8 cellular contexts compared by ENCODE assay signal in the genomic region with DNA sequence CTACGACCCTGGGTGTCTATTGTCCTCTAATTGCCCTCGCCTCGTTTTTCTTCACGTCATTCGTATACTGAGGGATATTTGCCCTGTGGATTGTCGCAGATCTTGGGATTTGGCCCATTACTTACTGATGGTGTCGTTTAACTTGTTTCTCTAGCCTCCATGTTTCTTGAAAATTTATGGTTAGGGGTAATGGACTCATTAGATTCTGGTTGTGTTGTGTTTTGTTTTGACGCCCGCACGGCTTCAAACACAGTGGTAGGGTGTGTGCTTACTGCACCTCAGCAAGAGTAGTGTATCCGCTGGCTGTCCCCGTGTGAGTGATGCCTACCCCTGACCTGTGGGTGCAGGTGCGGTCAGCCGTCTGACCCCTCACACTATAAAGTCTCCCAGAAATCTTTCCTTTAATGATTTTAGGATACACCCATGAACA. TPM values are rescaled to one million over a fixed set of nuclear protein-coding genes. Genes with fewer than 3 reads are reported as not detected.
A peak's percentile ranks its signal among the peaks of the same experiment; 100 is the strongest.
DNase-seq lines count a peak whose midpoint lies in the region; ATAC-seq and TF ChIP-seq lines count a peak whose summit lies in the region.

No MANE protein-coding gene starts in this region.

- CTCF ChIA-PET in RWPE1 (lab: Yijun Ruan, JAX): no interaction called here

- 7% methylated on average over 14 of the region's 14 CpGs for WGBS in urinary bladder

- TF ChIP-seq CTCF in RWPE1 (conservative IDR thresholded peaks at IDR 0.05; ENCODE audit: low read depth): no peak
- no peak for TF ChIP-seq CTCF in coronary artery (IDR thresholded peaks at IDR 0.05)

- no peaks in the 10 kb centered on the region for H3K36me3 ChIP-seq in urinary bladder (ENCODE audit: insufficient read depth)

- H3K27me3 ChIP-seq in mononuclear cell (ENCODE audit: insufficient read depth, low read length): peaks cover 12% of the 10 kb centered on the region

- H3K4me1 ChIP-seq in mononuclear cell (ENCODE audit: insufficient read depth, low read length) (peaks cover 44% of the 10 kb centered on the region), urinary bladder (ENCODE audit: insufficient read depth) (no peaks in the 10 kb centered on the region)

- H3K9me3 ChIP-seq in mononuclear cell (ENCODE audit: low read depth, low read length): no peaks in the 10 kb centered on the region

- DNase-seq in NCI-H524 (lab: John Stamatoyannopoulos, UW): peak; percentile 46 to 64
- no peak for DNase-seq in NCI-H524 treated with DMSO at 0.1 percent for 48 hours (lab: John Stamatoyannopoulos, UW)
- no peak for DNase-seq in RWPE1 (ENCODE audit: low spot score)
- DNase-seq in coronary artery (ENCODE audit: low spot score): no peak

- peak overlapping the region; percentile 84 for H3K4me3 ChIP-seq in coronary artery
- H3K4me3 ChIP-seq in mononuclear cell (ENCODE audit: low read length): peak overlapping the region; percentile 64
- H3K4me3 ChIP-seq in urinary bladder (ENCODE audit: low read depth, low read length): peak overlapping the region; percentile 68

- POLR2A ChIA-PET in RWPE1 (lab: Yijun Ruan, JAX; ENCODE audit: low non-redundant PET): interaction anchor here (1.0 kb wide), 1 partner anchor 127 kb away, joined by 3 read pairs; a partner anchor contains a TSS

- H3K27ac ChIP-seq in RWPE1 (peak overlapping the region; percentile 83), coronary artery (peak overlapping the region; percentile 80 to 91), urinary bladder (ENCODE audit: low read depth) (no peak overlapping the region)

- no peak for ATAC-seq in HG02870 (IDR thresholded peaks at IDR 0.05; ENCODE audit: unreplicated experiment)
- no peak for ATAC-seq in GM19397 (IDR thresholded peaks at IDR 0.05; ENCODE audit: unreplicated experiment)

RNA-seq across cellular contexts. Expression of a gene that starts 0.9 kb away (rescaled TPM):
- total RNA-seq in mononuclear cell: not detected
- total RNA-seq in urinary bladder: not detected
- not detected for polyA plus RNA-seq in urinary bladder

RNA-seq across cellular contexts. Expression of a gene that starts 2.1 kb away (rescaled TPM):
- total RNA-seq in mononuclear cell (not detected), urinary bladder (not detected)
- not detected for polyA plus RNA-seq in urinary bladder

Comparison
In these comparisons a context has a peak if more than half of its experiments do, and no peak if none do; other contexts are left out.
1. DNase-seq: peak in NCI-H524 (2 of 2); none in NCI-H524 treated with DMSO at 0.1 percent for 48 hours (single experiment), RWPE1 (single experiment) and coronary artery (single experiment).
2. Peak in every context shown above with its lines, with median percentiles within 50 percentile points of each other: H3K4me3 ChIP-seq.